8 cellular contexts compared by ENCODE assay signal in genomic region chr1:6625579-6626149, GRCh38. TPM values are rescaled to one million over a fixed set of nuclear protein-coding genes. Genes with fewer than 3 reads are reported as not detected.
DNase-seq lines count a peak whose midpoint lies in the region; ATAC-seq and TF ChIP-seq lines count a peak whose summit lies in the region.

No MANE protein-coding gene starts in this region.

- peak overlapping the region; percentile 60 to 98 (median 82) for H3K4me3 ChIP-seq in heart left ventricle

- TF ChIP-seq CTCF in heart left ventricle (IDR thresholded peaks at IDR 0.05), result no peak

- DNase-seq in NOMO-1 treated with DMSO at 0.1 percent for 48 hours (lab: John Stamatoyannopoulos, UW; ENCODE audit: unreplicated experiment) (peak; percentile 14), NOMO-1 treated with dmso at 0.1 percent for 144 hours (lab: John Stamatoyannopoulos, UW; ENCODE audit: unreplicated experiment) (no peak), heart left ventricle (peak in 2 of 5 donors; percentile 28 to 45), retina (peak; percentile 72), iPS-NIHi7 (ENCODE audit: extremely low spot score) (no peak)
- peak in 1 of 2 donors; percentile 43 for DNase-seq in activated T-cell treated with anti-CD3 and anti-CD28 coated beads, Interleukin-2, amount 50 U/mL, for 72 hours

- no peak for TF ChIP-seq POLR2A in heart left ventricle (IDR thresholded peaks at IDR 0.05)

- H3K27me3 ChIP-seq in heart left ventricle, result no peaks in the 10 kb centered on the region

- no peaks in the 10 kb centered on the region for H3K27me3 Mint-ChIP-seq in activated T-cell treated with anti-CD3 and anti-CD28 coated beads, Interleukin-2, amount 50 U/mL, for 72 hours (ENCODE audit: low read depth)

- peak overlapping the region; percentile 85 for H3K27ac Mint-ChIP-seq in activated T-cell treated with anti-CD3 and anti-CD28 coated beads, Interleukin-2, amount 50 U/mL, for 72 hours

- H3K4me1 Mint-ChIP-seq in activated T-cell treated with anti-CD3 and anti-CD28 coated beads, Interleukin-2, amount 50 U/mL, for 72 hours (ENCODE audit: low read depth), result peaks cover 26% of the 10 kb centered on the region

- ATAC-seq in HG03565 (IDR thresholded peaks at IDR 0.05; ENCODE audit: unreplicated experiment) (peak; percentile 17), heart left ventricle (peak; percentile 11 to 33 (median 20)), GM19463 (IDR thresholded peaks at IDR 0.05; ENCODE audit: unreplicated experiment) (no peak)
- ATAC-seq in activated T-cell treated with anti-CD3 and anti-CD28 coated beads, Interleukin-2, amount 50 U/mL, for 72 hours (replicated peaks in 1 of 2), result peak; percentile 49 to 50

- peak overlapping the region; percentile 69 to 90 (median 84) for H3K27ac ChIP-seq in heart left ventricle

- intact Hi-C loops in heart left ventricle (cut with DNase I), result loop anchor here in 3 of 10 donors (2.0 to 10.0 kb wide), 4 partner anchors 23 to 131 kb away; partner anchors contain the start of genes KLHL21 (in 1 of the 3), PLEKHG5 (in 1 of the 3) and ZBTB48 (in 1 of the 3)

- no peaks in the 10 kb centered on the region for H3K9me3 ChIP-seq in heart left ventricle

- H3K4me1 ChIP-seq in heart left ventricle, result peaks cover 3 to 28% (median 18%) of the 10 kb centered on the region in 12 donors

- peaks cover 3 to 68% (median 55%) of the 10 kb centered on the region in 9 donors for H3K36me3 ChIP-seq in heart left ventricle

- peaks cover 4 to 13% of the 10 kb centered on the region in 2 donors for H3K36me3 Mint-ChIP-seq in activated T-cell treated with anti-CD3 and anti-CD28 coated beads, Interleukin-2, amount 50 U/mL, for 72 hours (ENCODE audit: insufficient read depth in 2 of 2)

- no peaks in the 10 kb centered on the region for H3K9me3 Mint-ChIP-seq in activated T-cell treated with anti-CD3 and anti-CD28 coated beads, Interleukin-2, amount 50 U/mL, for 72 hours

- 7 to 11% (median 10%) methylated on average over 20 to 32 of the region's 32 CpGs for WGBS in heart left ventricle, 4 donors

- H3K4me3 Mint-ChIP-seq in activated T-cell treated with anti-CD3 and anti-CD28 coated beads, Interleukin-2, amount 50 U/mL, for 72 hours, result peak overlapping the region; percentile 88 to 91

RNA-seq across cellular contexts. Expression of gene THAP3, which starts 1.0 kb away (rescaled TPM):
- total RNA-seq in activated T-cell treated with anti-CD3 and anti-CD28 coated beads, Interleukin-2, amount 50 U/mL, for 72 hours, result 10 to 100 TPM; 27.0 to 30.5 TPM
- total RNA-seq in heart left ventricle, result 10 to 100 TPM in 7 of 9 donors, 1 to 10 TPM in 2; 7.5 to 20.7 (median 12.1) TPM
- polyA plus RNA-seq in heart left ventricle, result 10 to 100 TPM; 21.7 to 22.1 TPM

RNA-seq across cellular contexts. Expression of gene PHF13, which starts 12.1 kb away (rescaled TPM):
- total RNA-seq in activated T-cell treated with anti-CD3 and anti-CD28 coated beads, Interleukin-2, amount 50 U/mL, for 72 hours, result 10 to 100 TPM; 16.5 to 19.3 TPM
- 10 to 100 TPM in 2 of 9 donors, 1 to 10 TPM in 7; 3.5 to 11.2 (median 7.9) TPM for total RNA-seq in heart left ventricle
- 1 to 10 TPM; 2.9 to 7.3 TPM for polyA plus RNA-seq in heart left ventricle

RNA-seq across cellular contexts. Expression of gene KLHL21, which starts 23.0 kb away (rescaled TPM):
- total RNA-seq in activated T-cell treated with anti-CD3 and anti-CD28 coated beads, Interleukin-2, amount 50 U/mL, for 72 hours, result 10 to 100 TPM; 24.2 to 26.1 TPM
- total RNA-seq in heart left ventricle, result 100 to 1,000 TPM in 1 of 9 donors, 10 to 100 TPM in 8; 38.7 to 179 (median 65.4) TPM
- polyA plus RNA-seq in heart left ventricle, result 10 to 100 TPM; 28.6 to 47.8 TPM

RNA-seq across cellular contexts. Expression of gene ZBTB48, which starts 45.9 kb away (rescaled TPM):
- total RNA-seq in activated T-cell treated with anti-CD3 and anti-CD28 coated beads, Interleukin-2, amount 50 U/mL, for 72 hours, result 10 to 100 TPM; 39.2 to 50.6 TPM
- total RNA-seq in heart left ventricle, result 10 to 100 TPM in 7 of 9 donors, 1 to 10 TPM in 2; 6.4 to 23.1 (median 11.8) TPM
- 10 to 100 TPM; 12.4 to 17.0 TPM for polyA plus RNA-seq in heart left ventricle

Comparison
In these comparisons a context has a peak if more than half of its experiments do, and no peak if none do; other contexts are left out.
1. DNase-seq: peak in NOMO-1 treated with DMSO at 0.1 percent for 48 hours (single experiment) and retina (single experiment); none in NOMO-1 treated with dmso at 0.1 percent for 144 hours (single experiment) and iPS-NIHi7 (single experiment).